Comparison of ENCODE assay signal across 25 cellular contexts in the genomic region with DNA sequence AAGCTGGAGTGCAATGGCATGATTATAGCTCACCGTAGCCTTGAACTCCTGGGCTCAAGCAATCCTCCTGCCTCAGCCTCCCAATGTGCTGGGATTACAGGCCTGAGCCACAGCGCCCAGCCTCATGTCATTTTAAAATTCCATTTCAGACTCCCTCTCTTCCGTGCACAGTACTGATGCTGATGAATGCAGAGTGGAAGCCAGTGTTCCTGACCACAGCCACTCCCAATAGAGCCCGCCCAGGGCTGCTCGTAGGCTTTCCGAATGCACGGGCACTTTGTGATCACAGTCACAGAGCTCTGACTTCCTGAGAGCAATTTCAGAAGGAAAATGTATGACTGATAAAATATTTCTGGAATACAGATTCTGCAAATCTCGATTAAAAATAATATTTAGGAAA. TPM values are rescaled to one million over a fixed set of nuclear protein-coding genes. Genes with fewer than 3 reads are reported as not detected.
DNase-seq lines count a peak whose midpoint lies in the region; TF ChIP-seq lines count a peak whose summit lies in the region.
"Had no signal": no experiment of that assay in that cellular context is flagged by ENCODE, and none has a peak within 500 bp of the region (broad histone marks: within the 10 kb centered on the region; RNA-seq: fewer than 3 reads in every experiment).

No MANE protein-coding gene starts in this region.

- H3K4me3 ChIP-seq in dorsolateral prefrontal cortex (no peak overlapping the region), esophagus squamous epithelium (no peak overlapping the region)
- H3K4me3 ChIP-seq: GM12878 had no signal

- WGBS in esophagus squamous epithelium, 2 donors, result 74 to 76% methylated on average over 4 to 8 of the region's 8 CpGs

- H3K27me3 ChIP-seq in dorsolateral prefrontal cortex (no peaks in the 10 kb centered on the region), esophagus squamous epithelium (no peaks in the 10 kb centered on the region)

- H3K9me3 ChIP-seq in esophagus squamous epithelium, result no peaks in the 10 kb centered on the region
- H3K9me3 ChIP-seq: BE2C had no signal

- TF ChIP-seq POLR2A in esophagus squamous epithelium (IDR thresholded peaks at IDR 0.05), result no peak

- H3K27me3 Mint-ChIP-seq in nephron progenitor cell (ENCODE audit: low read depth, poor library complexity), result peaks cover 5% of the 10 kb centered on the region
- H3K27me3 Mint-ChIP-seq: CD4-positive, CD25-positive, alpha-beta regulatory T cell; IgD-negative memory B cell had no signal

- DNase-seq in SW480 (ENCODE audit: low spot score) (peak; percentile 34), dorsolateral prefrontal cortex (peak in 1 of 10 donors; percentile 54), nephron progenitor cell (no peak), substantia nigra (lab: John Stamatoyannopoulos, UW) (peak in 4 of 49 donors; percentile 16 to 41 (median 26)), esophagus squamous epithelium (lab: John Stamatoyannopoulos, UW) (no peak), islet precursor cell (no peak)
- DNase-seq in stimulated activated CD4-positive, alpha-beta T cell treated with anti-CD3 and anti-CD28 coated beads, Interleukin-1b, Interleukin-23, amount 100 ng/mL, for 48 hours, result no peak
- no peak for DNase-seq in activated CD4-positive, alpha-beta T cell treated with anti-CD3 and anti-CD28 coated beads, Interleukin-2, amount 50 U/mL, for 4 hours
- DNase-seq: BE2C; C1 segment of cervical spinal cord; CD4-positive, CD25-positive, alpha-beta regulatory T cell; CD8-positive, alpha-beta memory T cell; COR-L47; DMS 273 treated with DMSO at 0.1 percent for 48 hours; DMS53; DND-41; EL; HCEC 1CT had no signal

- peaks cover 0 to 9% (median 0%) of the 10 kb centered on the region in 3 donors for H3K4me1 ChIP-seq in esophagus squamous epithelium
- H3K4me1 ChIP-seq: BE2C had no signal

- TF ChIP-seq CTCF in dorsolateral prefrontal cortex (IDR thresholded peaks at IDR 0.05 in 54 of 56, conservative IDR thresholded peaks at IDR 0.05 in 2 of 56; ENCODE audit: low read depth in 1 of 56, partially characterized antibody in 56 of 56) (no peak), nephron progenitor cell (IDR thresholded peaks at IDR 0.05) (no peak), esophagus squamous epithelium (IDR thresholded peaks at IDR 0.05) (no peak)

- H3K4me3 Mint-ChIP-seq in nephron progenitor cell, result no peak overlapping the region
- H3K4me3 Mint-ChIP-seq: CD4-positive, CD25-positive, alpha-beta regulatory T cell; CD8-positive, alpha-beta memory T cell; IgD-negative memory B cell had no signal

- peaks cover 45% of the 10 kb centered on the region for H3K4me1 Mint-ChIP-seq in nephron progenitor cell
- H3K4me1 Mint-ChIP-seq: CD4-positive, CD25-positive, alpha-beta regulatory T cell; CD8-positive, alpha-beta memory T cell; IgD-negative memory B cell had no signal

- intact Hi-C loops in dorsolateral prefrontal cortex (cut with DNase I), result no loop called here
- intact Hi-C loops in esophagus squamous epithelium (cut with DNase I), result no loop called here

- no peaks in the 10 kb centered on the region for H3K36me3 ChIP-seq in esophagus squamous epithelium
- H3K36me3 ChIP-seq: BE2C had no signal

- H3K36me3 Mint-ChIP-seq in nephron progenitor cell (ENCODE audit: low read depth), result no peaks in the 10 kb centered on the region
- H3K36me3 Mint-ChIP-seq: CD4-positive, CD25-positive, alpha-beta regulatory T cell; CD8-positive, alpha-beta memory T cell had no signal

- peak overlapping the region in 37 of 59 donors; percentile 7 to 81 (median 52) for H3K27ac ChIP-seq in dorsolateral prefrontal cortex
- H3K27ac ChIP-seq in substantia nigra (ENCODE audit: low read depth, low read length, poor library complexity, severe bottlenecking), result peak overlapping the region; percentile 63
- H3K27ac ChIP-seq in esophagus squamous epithelium, result no peak overlapping the region
- H3K27ac ChIP-seq: HL-60 had no signal

- H3K27ac Mint-ChIP-seq in nephron progenitor cell, result peak overlapping the region; percentile 29
- H3K27ac Mint-ChIP-seq: CD4-positive, CD25-positive, alpha-beta regulatory T cell; IgD-negative memory B cell had no signal

- H3K9me3 Mint-ChIP-seq in nephron progenitor cell, result peaks cover 11% of the 10 kb centered on the region
- H3K9me3 Mint-ChIP-seq: CD8-positive, alpha-beta memory T cell; IgD-negative memory B cell had no signal

RNA-seq across cellular contexts. Expression of gene AMER2, which starts 38.8 kb away (rescaled TPM):
- total RNA-seq in dorsolateral prefrontal cortex (100 to 1,000 TPM in 86 of 120 experiments, 10 to 100 TPM in 34; 44.5 to 389 (median 125) TPM), esophagus squamous epithelium (not detected)
- total RNA-seq: A172; CD4-positive, CD25-positive, alpha-beta regulatory T cell; CD8-positive, alpha-beta memory T cell; G401; H4; HT1080 had no signal

Comparison
In these comparisons a context has a peak if more than half of its experiments do, and no peak if none do; other contexts are left out.
1. H3K27ac ChIP-seq: peak in dorsolateral prefrontal cortex (37 of 59) and substantia nigra (single experiment); none in esophagus squamous epithelium (0 of 4).
2. RNA of gene AMER2, which starts 38.8 kb away (total RNA-seq): 44.5 to 389 TPM in dorsolateral prefrontal cortex; not detected in esophagus squamous epithelium; every median in the first group is over 10 times any median in the second.